Comparison of ENCODE assay signal across 9 cellular contexts in genomic region chr3:172596394-172596706, GRCh38.
DNase-seq lines count a peak whose midpoint lies in the region; ATAC-seq, FAIRE-seq and TF ChIP-seq lines count a peak whose summit lies in the region.
"Had no signal": no experiment of that assay in that cellular context is flagged by ENCODE, and none has a peak within 500 bp of the region (broad histone marks: within the 10 kb centered on the region; RNA-seq: fewer than 3 reads in every experiment).

No MANE protein-coding gene starts in this region.

- H3K4me3 ChIP-seq in PC-3 (ENCODE audit: low read length): no peak overlapping the region; the same call in 1 of the 2 replicates
- H3K4me3 ChIP-seq in H1 (ENCODE audit: extremely low read depth in 1 of 4, insufficient read depth in 2 of 4, low read depth in 3 of 4, low read length in 4 of 4): no peak overlapping the region
- no peak overlapping the region for H3K4me3 ChIP-seq in HAP-1

- H3K4me1 ChIP-seq in PC-3 (ENCODE audit: insufficient read depth, low read length) (no peaks in the 10 kb centered on the region), H1 (replicated peaks in 1 of 4; ENCODE audit: control insufficient read depth in 3 of 4, insufficient read depth in 4 of 4, low read length in 3 of 4) (no peaks in the 10 kb centered on the region), HAP-1 (peaks cover 5% of the 10 kb centered on the region; the same call in 1 of the 2 replicates)

- no peak overlapping the region for H2AK5ac ChIP-seq in H1 (ENCODE audit: low read depth, low read length)

- H3K4me2 ChIP-seq in PC-3 (ENCODE audit: low read length): peak overlapping the region; percentile 66
- H3K4me2 ChIP-seq in H1 (ENCODE audit: insufficient read depth in 1 of 2, low read depth in 2 of 2, low read length in 2 of 2): no peak overlapping the region

- H3K27me3 Mint-ChIP-seq in CD4-positive, alpha-beta T cell: no peaks in the 10 kb centered on the region
- H3K27me3 Mint-ChIP-seq in osteocyte (ENCODE audit: unreplicated experiment): no peaks in the 10 kb centered on the region

- WGBS in H1 (ENCODE audit: extremely low coverage in 1 of 2, insufficient coverage in 1 of 2, insufficient read length in 1 of 2, insufficient replicate concordance in 2 of 2, low coverage in 1 of 2, low lambda C conversion rate in 2 of 2, missing lambda C conversion rate in 1 of 2), 2 experiments: 68% methylated on average over 2 of the region's 2 CpGs; no CpG with 5 or more reads in 1 of the 2 experiments

- no peak for TF ChIP-seq RAD21 in H1 (IDR thresholded peaks at IDR 0.05 in 1 of 2, conservative IDR thresholded peaks at IDR 0.05 in 1 of 2; ENCODE audit: low read depth in 2 of 2, low read length in 2 of 2)

- H4K20me1 ChIP-seq in PC-3 (ENCODE audit: low read length) (no peaks in the 10 kb centered on the region), H1 (replicated peaks in 1 of 2; ENCODE audit: control insufficient read depth in 1 of 2, insufficient read depth in 2 of 2, low read length in 2 of 2) (no peaks in the 10 kb centered on the region)

- no peak for TF ChIP-seq EP300 in H1 (IDR thresholded peaks at IDR 0.05; ENCODE audit: borderline replicate concordance in 1 of 2, low read depth in 2 of 2, low read length in 2 of 2)

- H3K79me2 ChIP-seq in PC-3 (ENCODE audit: low read length): no peaks in the 10 kb centered on the region
- no peaks in the 10 kb centered on the region for H3K79me2 ChIP-seq in H1 (ENCODE audit: control insufficient read depth in 1 of 2, insufficient read depth in 2 of 2, low read length in 2 of 2)

- CTCF ChIA-PET in CD4-positive, alpha-beta T cell (lab: Charles Lee): interaction anchor here (0.7 to 3.4 kb wide), 27 partner anchors 10 to 264 kb away, joined by 3 to 22 read pairs (median 6); partner anchors contain the start of genes ECT2 and TNFSF10
- CTCF ChIA-PET in PC-3 (lab: Charles Lee): interaction anchor here (0.6 to 0.8 kb wide), 2 partner anchors 121 to 135 kb away, joined by 3 to 4 read pairs; no protein-coding TSS in a partner anchor
- CTCF ChIA-PET in H1 (lab: Charles Lee; ENCODE audit: partially characterized antibody): interaction anchor here (0.7 to 4.3 kb wide), 28 partner anchors 10 to 241 kb away, joined by 3 to 50 read pairs (median 4); partner anchors contain the start of gene GHSR

- no peak overlapping the region for H3K56ac ChIP-seq in H1 (replicated peaks; ENCODE audit: insufficient read length, low read depth, low read length)

- no TSS peak for BruUV-seq in PC-3 (replicated peaks; lab: Mats Ljungman, UMichigan)

- H3K23me2 ChIP-seq in H1 (ENCODE audit: low read depth, low read length): no peaks in the 10 kb centered on the region

- H2BK120ac ChIP-seq in H1 (replicated peaks; ENCODE audit: low read depth, low read length): no peak overlapping the region

- no peak for ATAC-seq in CD4-positive, alpha-beta T cell (ENCODE audit: poor library complexity)
- ATAC-seq in PC-3: no peak

- H3K9me2 ChIP-seq in PC-3 (replicated peaks; ENCODE audit: low read length): no peaks in the 10 kb centered on the region

- no peak overlapping the region for H2BK5ac ChIP-seq in H1 (ENCODE audit: low read depth, low read length)

- no peaks in the 10 kb centered on the region for H3K27me3 ChIP-seq in CD4-positive, alpha-beta T cell (ENCODE audit: control insufficient read depth, insufficient read depth, low read length)
- no peaks in the 10 kb centered on the region for H3K27me3 ChIP-seq in PC-3 (ENCODE audit: low read length)
- H3K27me3 ChIP-seq in H1 (replicated peaks in 1 of 4; ENCODE audit: control insufficient read depth in 3 of 4, extremely low read depth in 1 of 4, insufficient read depth in 3 of 4, low read length in 3 of 4): no peaks in the 10 kb centered on the region
- H3K27me3 ChIP-seq in HAP-1 (ENCODE audit: low read depth): no peaks in the 10 kb centered on the region

- no peak overlapping the region for H4K91ac ChIP-seq in H1 (replicated peaks; ENCODE audit: insufficient read length, low read length)

- in situ Hi-C loops in HAP-1 (cut with MboI; ENCODE audit: low sequenced_read_pairs): loop anchor here (10.0 kb wide), 1 partner anchor 112 kb away; no protein-coding TSS in a partner anchor

- intact Hi-C loops in CD4-positive, alpha-beta T cell (cut with DNase I, micrococcal nuclease): loop anchor here (1.0 to 5.0 kb wide), 2 partner anchors 106 to 264 kb away; no protein-coding TSS in a partner anchor
- intact Hi-C loops in PC-3 (cut with micrococcal nuclease): loop anchor here (1.0 kb wide), 5 partner anchors 33 to 110 kb away; no protein-coding TSS in a partner anchor

- no peak overlapping the region for H3K27ac ChIP-seq in CD4-positive, alpha-beta T cell (ENCODE audit: low read depth, low read length)
- H3K27ac ChIP-seq in PC-3 (ENCODE audit: low read length) (no peak overlapping the region), H1 (ENCODE audit: low read depth, low read length) (no peak overlapping the region)

- TF ChIP-seq POLR2A in H1 (IDR thresholded peaks at IDR 0.05; ENCODE audit: control extremely low read depth in 1 of 2, low read depth in 2 of 2, low read length in 2 of 2): no peak

- DNase-seq in CD4-positive, alpha-beta T cell: no peak
- DNase-seq in PC-3 (no peak), H1 (ENCODE audit: low read depth in 1 of 2, low spot score in 2 of 2) (no peak), osteocyte (ENCODE audit: extremely low spot score, unreplicated experiment) (no peak), HAP-1 (ENCODE audit: low spot score in 2 of 2) (no peak), HPDE6-E6E7 (ENCODE audit: extremely low spot score) (no peak), NCI-H1092 treated with DMSO at 0.1 percent for 48 hours (lab: John Stamatoyannopoulos, UW) (no peak), glomerular visceral epithelial cell (ENCODE audit: extremely low spot score) (no peak)
- DNase-seq: islet precursor cell had no signal

- H3K27ac Mint-ChIP-seq in CD4-positive, alpha-beta T cell: peak overlapping the region; percentile 83
- H3K27ac Mint-ChIP-seq in osteocyte (ENCODE audit: unreplicated experiment): no peak overlapping the region

- H3K4me3 Mint-ChIP-seq in CD4-positive, alpha-beta T cell: peak overlapping the region; percentile 89
- H3K4me3 Mint-ChIP-seq in osteocyte (ENCODE audit: unreplicated experiment): no peak overlapping the region

- H3K9ac ChIP-seq in PC-3 (ENCODE audit: low read length) (no peak overlapping the region), H1 (replicated peaks in 1 of 4; ENCODE audit: extremely low read depth in 1 of 4, low read depth in 3 of 4, low read length in 3 of 4) (no peak overlapping the region)

- H3K79me1 ChIP-seq in H1 (ENCODE audit: low read depth, low read length): no peaks in the 10 kb centered on the region

- no peak overlapping the region for H2BK20ac ChIP-seq in H1 (ENCODE audit: low read length)

- no peak overlapping the region for H2BK12ac ChIP-seq in H1 (ENCODE audit: low read depth, low read length)

- H3K9me3 ChIP-seq in CD4-positive, alpha-beta T cell (ENCODE audit: control insufficient read depth, low read length): no peaks in the 10 kb centered on the region
- no peaks in the 10 kb centered on the region for H3K9me3 ChIP-seq in PC-3 (ENCODE audit: low read length)
- H3K9me3 ChIP-seq in H1 (ENCODE audit: insufficient read depth in 2 of 2, low read depth in 1 of 2, low read length in 1 of 2): no peaks in the 10 kb centered on the region
- H3K9me3 ChIP-seq in HAP-1: no peaks in the 10 kb centered on the region

- FAIRE-seq in H1 (lab: Jason Lieb, UNC): no peak

- no peaks in the 10 kb centered on the region for H3K9me3 Mint-ChIP-seq in CD4-positive, alpha-beta T cell
- no peaks in the 10 kb centered on the region for H3K9me3 Mint-ChIP-seq in osteocyte (ENCODE audit: unreplicated experiment)

- no peak overlapping the region for H3K14ac ChIP-seq in H1 (ENCODE audit: insufficient read length)

- POLR2A ChIA-PET in CD4-positive, alpha-beta T cell (lab: Charles Lee): interaction anchor here (0.7 to 6.5 kb wide), 10 partner anchors 10 to 135 kb away, joined by 3 to 48 read pairs (median 5); partner anchors contain the start of gene TNFSF10
- POLR2A ChIA-PET in PC-3 (lab: Charles Lee; ENCODE audit: unreplicated experiment): no interaction called here
- POLR2A ChIA-PET in H1 (lab: Charles Lee; ENCODE audit: partially characterized antibody): no interaction called here

- H3K18ac ChIP-seq in H1 (ENCODE audit: extremely low read depth, low read length): no peak overlapping the region

- no peak overlapping the region for H3K23ac ChIP-seq in H1 (ENCODE audit: insufficient read length)

- H4K8ac ChIP-seq in H1 (ENCODE audit: extremely low read depth, insufficient read depth, low read length): no peak overlapping the region

- no peaks in the 10 kb centered on the region for H3K36me3 Mint-ChIP-seq in CD4-positive, alpha-beta T cell (ENCODE audit: low read depth)
- no peaks in the 10 kb centered on the region for H3K36me3 Mint-ChIP-seq in osteocyte (ENCODE audit: unreplicated experiment)

- no peak overlapping the region for H2BK15ac ChIP-seq in H1 (ENCODE audit: low read length)

- H2AFZ ChIP-seq in PC-3 (ENCODE audit: low read length): peak overlapping the region; percentile 65
- H2AFZ ChIP-seq in H1 (ENCODE audit: low read length): peak overlapping the region; percentile 41; the same call in 1 of the 2 replicates

- H4K5ac ChIP-seq in H1 (ENCODE audit: insufficient read length, low read depth, low read length): no peak overlapping the region

- no peaks in the 10 kb centered on the region for H3K36me3 ChIP-seq in PC-3 (ENCODE audit: low read depth, low read length)
- no peaks in the 10 kb centered on the region for H3K36me3 ChIP-seq in H1 (ENCODE audit: control insufficient read depth in 2 of 4, insufficient read depth in 4 of 4, low read length in 3 of 4)
- no peaks in the 10 kb centered on the region; the same call in 1 of the 2 replicates for H3K36me3 ChIP-seq in HAP-1 (replicated peaks)

- H3K4ac ChIP-seq in H1 (replicated peaks; ENCODE audit: insufficient read length, low read depth, low read length): no peak overlapping the region

- H3K4me1 Mint-ChIP-seq in CD4-positive, alpha-beta T cell (ENCODE audit: low read depth): peaks cover 48% of the 10 kb centered on the region
- H3K4me1 Mint-ChIP-seq in osteocyte (ENCODE audit: unreplicated experiment): peaks cover 5% of the 10 kb centered on the region

- TF ChIP-seq CTCF in CD4-positive, alpha-beta T cell (IDR thresholded peaks at IDR 0.05): peak; percentile 55
- no peak for TF ChIP-seq CTCF in PC-3 (conservative IDR thresholded peaks at IDR 0.05; ENCODE audit: low read depth, low read length)
- no peak for TF ChIP-seq CTCF in H1 (IDR thresholded peaks at IDR 0.05; ENCODE audit: control extremely low read depth in 1 of 3, insufficient read depth in 1 of 3, low read depth in 1 of 3, low read length in 3 of 3)
- peak; percentile 1 for TF ChIP-seq CTCF in osteocyte (IDR thresholded peaks at IDR 0.05)

- no peaks in the 10 kb centered on the region for H3F3A ChIP-seq in PC-3 (ENCODE audit: low read length, unreplicated experiment)

TF ChIP-seq in H1, 55 proteins besides CTCF, POLR2A, EP300 and RAD21:
- TF ChIP-seq SP4 (IDR thresholded peaks at IDR 0.05; ENCODE audit: low read length): no peak
- TF ChIP-seq NANOG (IDR thresholded peaks at IDR 0.05; ENCODE audit: insufficient read depth, low read depth, low read length, poor library complexity, severe bottlenecking): no peak
- no peak for TF ChIP-seq JUND (IDR thresholded peaks at IDR 0.05; ENCODE audit: low read length)

Comparison
In these comparisons a context has a peak if more than half of its experiments do, and no peak if none do; other contexts are left out.
1. CTCF ChIP-seq: peak in CD4-positive, alpha-beta T cell (single experiment) and osteocyte (single experiment); none in PC-3 (single experiment) and H1 (0 of 3).